ENCODE assay signal across 11 cellular contexts in the genomic region with DNA sequence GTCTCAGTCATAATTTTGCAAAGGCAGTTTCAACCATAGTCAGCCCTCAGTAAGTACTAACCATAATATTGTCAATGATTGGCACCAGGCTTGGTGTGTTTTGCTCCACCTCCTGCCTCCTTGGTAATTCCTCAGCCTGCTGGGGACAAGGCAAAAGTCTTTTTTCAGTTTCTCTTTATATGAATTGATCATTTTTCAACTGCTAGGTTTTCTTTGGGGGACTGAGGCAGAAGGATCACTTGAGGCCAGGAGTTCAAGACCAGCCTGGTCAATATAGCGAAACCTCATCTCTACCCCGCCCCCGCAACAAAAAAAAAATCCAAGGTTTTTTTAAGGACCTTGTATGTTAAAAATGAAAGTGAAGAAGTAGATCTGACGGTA.
DNase-seq lines count a peak whose midpoint lies in the region; ATAC-seq lines count a peak whose summit lies in the region.
"Had no signal": no experiment of that assay in that cellular context is flagged by ENCODE, and none has a peak within 500 bp of the region (broad histone marks: within the 10 kb centered on the region; RNA-seq: fewer than 3 reads in every experiment).

No MANE protein-coding gene starts in this region.

- H3K27ac Mint-ChIP-seq in activated naive CD4-positive, alpha-beta T cell treated with anti-CD3 and anti-CD28 coated beads, Interleukin-2, amount 50 U/mL, for 24 hours = peak overlapping the region; percentile 98
- peak overlapping the region; percentile 100 for H3K27ac Mint-ChIP-seq in T-helper 17 cell
- peak overlapping the region; percentile 77 to 95 for H3K27ac Mint-ChIP-seq in effector memory CD8-positive, alpha-beta T cell

- H3K4me1 Mint-ChIP-seq in activated naive CD4-positive, alpha-beta T cell treated with anti-CD3 and anti-CD28 coated beads, Interleukin-2, amount 50 U/mL, for 24 hours = peaks cover 78% of the 10 kb centered on the region
- peaks cover 58% of the 10 kb centered on the region for H3K4me1 Mint-ChIP-seq in T-helper 17 cell
- peaks cover 60 to 85% of the 10 kb centered on the region in 2 donors for H3K4me1 Mint-ChIP-seq in effector memory CD8-positive, alpha-beta T cell (ENCODE audit: low read depth in 2 of 2)

- no peaks in the 10 kb centered on the region for H3K9me3 Mint-ChIP-seq in activated naive CD4-positive, alpha-beta T cell treated with anti-CD3 and anti-CD28 coated beads, Interleukin-2, amount 50 U/mL, for 24 hours
- no peaks in the 10 kb centered on the region for H3K9me3 Mint-ChIP-seq in effector memory CD8-positive, alpha-beta T cell

- no peak for DNase-seq in activated naive CD4-positive, alpha-beta T cell treated with anti-CD3 and anti-CD28 coated beads, Interleukin-2, amount 50 U/mL, for 16 hours
- DNase-seq in T-helper 17 cell (no peak), DMS79 treated with DMSO at 0.1 percent for 48 hours (lab: John Stamatoyannopoulos, UW) (no peak), superior temporal gyrus (ENCODE audit: extremely low spot score) (no peak), cerebellar nuclear complex (lab: John Stamatoyannopoulos, UW) (no peak)
- DNase-seq in effector memory CD8-positive, alpha-beta T cell = no peak
- no peak for DNase-seq in stimulated activated naive CD4-positive, alpha-beta T cell (lab: John Stamatoyannopoulos, UW)
- DNase-seq: midbrain, NCI-H187, RPMI8226 had no signal

- H3K9me3 ChIP-seq in T-helper 17 cell (ENCODE audit: control insufficient read depth, low read length, poor library complexity, severe bottlenecking) = no peaks in the 10 kb centered on the region

- peak overlapping the region; percentile 97 for H3K4me3 Mint-ChIP-seq in activated naive CD4-positive, alpha-beta T cell treated with anti-CD3 and anti-CD28 coated beads, Interleukin-2, amount 50 U/mL, for 24 hours
- H3K4me3 Mint-ChIP-seq in T-helper 17 cell = peak overlapping the region; percentile 79
- peak overlapping the region; percentile 88 to 99 for H3K4me3 Mint-ChIP-seq in effector memory CD8-positive, alpha-beta T cell

- ATAC-seq in T-helper 17 cell = no peak
- no peak for ATAC-seq in effector memory CD8-positive, alpha-beta T cell (replicated peaks)

- H3K27me3 Mint-ChIP-seq in activated naive CD4-positive, alpha-beta T cell treated with anti-CD3 and anti-CD28 coated beads, Interleukin-2, amount 50 U/mL, for 24 hours = no peaks in the 10 kb centered on the region
- no peaks in the 10 kb centered on the region for H3K27me3 Mint-ChIP-seq in T-helper 17 cell
- H3K27me3 Mint-ChIP-seq in effector memory CD8-positive, alpha-beta T cell = no peaks in the 10 kb centered on the region

- peaks cover 53% of the 10 kb centered on the region for H3K36me3 Mint-ChIP-seq in activated naive CD4-positive, alpha-beta T cell treated with anti-CD3 and anti-CD28 coated beads, Interleukin-2, amount 50 U/mL, for 24 hours
- peaks cover 10% of the 10 kb centered on the region for H3K36me3 Mint-ChIP-seq in T-helper 17 cell (ENCODE audit: low read depth)
- H3K36me3 Mint-ChIP-seq in effector memory CD8-positive, alpha-beta T cell (ENCODE audit: insufficient read depth) = peaks cover 78% of the 10 kb centered on the region
